Comparison of ENCODE assay signal across 32 cellular contexts in the genomic region with DNA sequence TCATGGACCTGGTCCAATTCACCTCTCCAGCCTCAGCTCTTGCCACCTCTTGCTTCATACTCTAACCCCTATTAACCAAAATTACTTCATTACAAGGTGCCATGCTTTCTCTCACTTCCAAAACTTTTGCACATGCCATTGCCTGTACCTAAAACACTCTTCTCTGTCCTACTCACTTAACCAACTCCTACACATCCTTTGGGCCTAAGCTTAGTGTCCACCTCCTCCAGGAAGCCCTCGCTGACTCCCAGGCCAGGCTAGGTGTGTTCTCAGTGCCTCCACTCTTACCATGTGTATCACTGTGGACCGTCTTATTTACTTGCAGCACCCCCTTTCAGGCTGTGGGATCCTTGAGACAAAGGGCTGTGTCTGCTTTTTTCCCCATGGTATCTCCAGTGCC.
"Had no signal": no experiment of that assay in that cellular context is flagged by ENCODE, and none has a peak within 500 bp of the region (broad histone marks: within the 10 kb centered on the region; RNA-seq: fewer than 3 reads in every experiment).

No MANE protein-coding gene starts in this region.

- H3K4me1 ChIP-seq: adrenal gland had no signal

- H3K27ac ChIP-seq: adrenal gland, body of pancreas, cardiac muscle cell, coronary artery, dorsolateral prefrontal cortex had no signal

- DNase-seq: activated CD4-positive, alpha-beta memory T cell treated with anti-CD3 and anti-CD28 coated beads for 36 hours; activated CD4-positive, alpha-beta T cell treated with anti-CD3 and anti-CD28 coated beads for 36 hours; activated CD4-positive, alpha-beta T cell treated with anti-CD3 and anti-CD28 coated beads, Interleukin-2, amount 10 ng/mL, durations not matched to agents 24 days and 14 days; activated CD4-positive, CD25-positive, alpha-beta regulatory T cell; activated CD4-positive, CD25-positive, alpha-beta regulatory T cell treated with anti-CD3 and anti-CD28 coated beads, Interleukin-2, amount 50 U/mL, for 72 hours; activated CD8-positive, alpha-beta memory T cell treated with anti-CD3 and anti-CD28 coated beads, Interleukin-2, amount 10 ng/mL, durations not matched to agents 7 days and 5 days; activated CD8-positive, alpha-beta memory T cell treated with anti-CD3 and anti-CD28 coated beads, Interleukin-2, amount 50 U/mL, for 4 hours; activated CD8-positive, alpha-beta T cell treated with anti-CD3 and anti-CD28 coated beads, Interleukin-2, amount 10 ng/mL, durations not matched to agents 7 days and 5 days; activated naive CD4-positive, alpha-beta T cell treated with anti-CD3 and anti-CD28 coated beads for 36 hours; activated naive CD8-positive, alpha-beta T cell treated with anti-CD3 and anti-CD28 coated beads for 36 hours; activated naive CD8-positive, alpha-beta T cell treated with anti-CD3 and anti-CD28 coated beads, Interleukin-2, amount 50 U/mL, for 24 hours; activated T-cell treated with anti-CD3 and anti-CD28 coated beads, Interleukin-2, amount 50 U/mL, for 1 hour; activated T-cell treated with anti-CD3 and anti-CD28 coated beads, Interleukin-2, amount 50 U/mL, for 48 hours; adrenal gland; amygdala; aorta; dorsolateral prefrontal cortex; effector memory CD4-positive, alpha-beta T cell; endodermal cell; foreskin fibroblast; head of caudate nucleus; T-helper 2 cell had no signal

- H3K27me3 Mint-ChIP-seq: activated CD8-positive, alpha-beta memory T cell treated with anti-CD3 and anti-CD28 coated beads, Interleukin-2, amount 10 ng/mL, durations not matched to agents 7 days and 5 days had no signal

- H3K27ac Mint-ChIP-seq: activated CD4-positive, alpha-beta memory T cell treated with anti-CD3 and anti-CD28 coated beads for 36 hours; activated CD4-positive, alpha-beta T cell treated with anti-CD3 and anti-CD28 coated beads for 36 hours; activated CD4-positive, alpha-beta T cell treated with anti-CD3 and anti-CD28 coated beads, Interleukin-2, amount 10 ng/mL, durations not matched to agents 24 days and 14 days; activated CD8-positive, alpha-beta memory T cell treated with anti-CD3 and anti-CD28 coated beads, Interleukin-2, amount 10 ng/mL, durations not matched to agents 7 days and 5 days; activated CD8-positive, alpha-beta T cell treated with anti-CD3 and anti-CD28 coated beads, Interleukin-2, amount 10 ng/mL, durations not matched to agents 7 days and 5 days; activated naive CD4-positive, alpha-beta T cell treated with anti-CD3 and anti-CD28 coated beads for 36 hours; activated naive CD4-positive, alpha-beta T cell treated with anti-CD3 and anti-CD28 coated beads, Interleukin-2, amount 50 U/mL, for 24 hours; activated naive CD8-positive, alpha-beta T cell treated with anti-CD3 and anti-CD28 coated beads for 36 hours; activated naive CD8-positive, alpha-beta T cell treated with anti-CD3 and anti-CD28 coated beads, Interleukin-2, amount 50 U/mL, for 24 hours; activated T-helper 1 cell treated with anti-CD3 and anti-CD28 coated beads, Interleukin-12 subunit alpha, Interleukin-12 subunit beta, Interleukin-2, Interleukin-4 antibody, amounts not matched to agents 30 ng/mL and 10 ng/mL and 1 ng/mL, durations not matched to agents 14 hours and 24 hours and 36 hours; activated T-helper 2 cell treated with anti-CD3 and anti-CD28 coated beads, Interferon-gamma antibody, Interleukin-2, Interleukin-4, amounts not matched to agents 10 μg/mL and 5 μg/mL and 100 μg/mL, durations not matched to agents 14 hours and 24 hours and 36 hours; dendritic cell treated with granulocyte-macrophage colony-stimulating factor and Interleukin-4, amounts not matched to agents 40 ng/mL and 50 ng/mL, for 4 days; endodermal cell had no signal

- H3K36me3 ChIP-seq: adrenal gland, cardiac muscle cell had no signal

- H3K4me3 ChIP-seq: adrenal gland, body of pancreas, cardiac muscle cell, coronary artery, dorsolateral prefrontal cortex had no signal

- H3K9me3 Mint-ChIP-seq: activated CD4-positive, alpha-beta memory T cell treated with anti-CD3 and anti-CD28 coated beads for 36 hours; activated CD4-positive, alpha-beta T cell treated with anti-CD3 and anti-CD28 coated beads, Interleukin-2, amount 10 ng/mL, durations not matched to agents 24 days and 14 days; activated naive CD4-positive, alpha-beta T cell treated with anti-CD3 and anti-CD28 coated beads for 36 hours; activated naive CD4-positive, alpha-beta T cell treated with anti-CD3 and anti-CD28 coated beads, Interleukin-2, amount 50 U/mL, for 24 hours; activated naive CD8-positive, alpha-beta T cell treated with anti-CD3 and anti-CD28 coated beads for 36 hours; activated naive CD8-positive, alpha-beta T cell treated with anti-CD3 and anti-CD28 coated beads, Interleukin-2, amount 50 U/mL, for 24 hours; activated T-helper 1 cell treated with anti-CD3 and anti-CD28 coated beads, Interleukin-12 subunit alpha, Interleukin-12 subunit beta, Interleukin-2, Interleukin-4 antibody, amounts not matched to agents 30 ng/mL and 10 ng/mL and 1 ng/mL, durations not matched to agents 14 hours and 24 hours and 36 hours; activated T-helper 2 cell treated with anti-CD3 and anti-CD28 coated beads, Interferon-gamma antibody, Interleukin-2, Interleukin-4, amounts not matched to agents 10 μg/mL and 5 μg/mL and 100 μg/mL, durations not matched to agents 14 hours and 24 hours and 36 hours; central memory CD8-positive, alpha-beta T cell; dendritic cell treated with granulocyte-macrophage colony-stimulating factor and Interleukin-4, amounts not matched to agents 40 ng/mL and 50 ng/mL, for 4 days; endodermal cell had no signal

- FAIRE-seq: frontal cortex had no signal

- H3K4me3 Mint-ChIP-seq: activated CD4-positive, alpha-beta memory T cell treated with anti-CD3 and anti-CD28 coated beads for 36 hours; activated CD4-positive, alpha-beta T cell treated with anti-CD3 and anti-CD28 coated beads for 36 hours; activated CD4-positive, alpha-beta T cell treated with anti-CD3 and anti-CD28 coated beads, Interleukin-2, amount 10 ng/mL, durations not matched to agents 24 days and 14 days; activated CD8-positive, alpha-beta memory T cell treated with anti-CD3 and anti-CD28 coated beads, Interleukin-2, amount 10 ng/mL, durations not matched to agents 7 days and 5 days; activated CD8-positive, alpha-beta T cell treated with anti-CD3 and anti-CD28 coated beads, Interleukin-2, amount 10 ng/mL, durations not matched to agents 7 days and 5 days; activated naive CD4-positive, alpha-beta T cell treated with anti-CD3 and anti-CD28 coated beads for 36 hours; activated naive CD4-positive, alpha-beta T cell treated with anti-CD3 and anti-CD28 coated beads, Interleukin-2, amount 50 U/mL, for 24 hours; activated naive CD8-positive, alpha-beta T cell treated with anti-CD3 and anti-CD28 coated beads for 36 hours; activated naive CD8-positive, alpha-beta T cell treated with anti-CD3 and anti-CD28 coated beads, Interleukin-2, amount 50 U/mL, for 24 hours; activated T-helper 1 cell treated with anti-CD3 and anti-CD28 coated beads, Interleukin-12 subunit alpha, Interleukin-12 subunit beta, Interleukin-2, Interleukin-4 antibody, amounts not matched to agents 30 ng/mL and 10 ng/mL and 1 ng/mL, durations not matched to agents 14 hours and 24 hours and 36 hours; central memory CD8-positive, alpha-beta T cell; dendritic cell treated with granulocyte-macrophage colony-stimulating factor and Interleukin-4, amounts not matched to agents 40 ng/mL and 50 ng/mL, for 4 days; endodermal cell had no signal

- H3K36me3 Mint-ChIP-seq: activated CD4-positive, alpha-beta memory T cell treated with anti-CD3 and anti-CD28 coated beads for 36 hours; activated CD8-positive, alpha-beta memory T cell treated with anti-CD3 and anti-CD28 coated beads, Interleukin-2, amount 10 ng/mL, durations not matched to agents 7 days and 5 days; activated naive CD4-positive, alpha-beta T cell treated with anti-CD3 and anti-CD28 coated beads, Interleukin-2, amount 50 U/mL, for 24 hours; activated naive CD8-positive, alpha-beta T cell treated with anti-CD3 and anti-CD28 coated beads for 36 hours had no signal

- H3K4me1 Mint-ChIP-seq: activated CD4-positive, alpha-beta T cell treated with anti-CD3 and anti-CD28 coated beads for 36 hours; activated CD4-positive, alpha-beta T cell treated with anti-CD3 and anti-CD28 coated beads, Interleukin-2, amount 10 ng/mL, durations not matched to agents 24 days and 14 days; activated CD8-positive, alpha-beta memory T cell treated with anti-CD3 and anti-CD28 coated beads, Interleukin-2, amount 10 ng/mL, durations not matched to agents 7 days and 5 days; activated naive CD4-positive, alpha-beta T cell treated with anti-CD3 and anti-CD28 coated beads, Interleukin-2, amount 50 U/mL, for 24 hours; activated naive CD8-positive, alpha-beta T cell treated with anti-CD3 and anti-CD28 coated beads for 36 hours; activated naive CD8-positive, alpha-beta T cell treated with anti-CD3 and anti-CD28 coated beads, Interleukin-2, amount 50 U/mL, for 24 hours; central memory CD8-positive, alpha-beta T cell had no signal

- H3K27me3 ChIP-seq: adrenal gland, body of pancreas, dorsolateral prefrontal cortex had no signal

- H3K9me3 ChIP-seq: adrenal gland, body of pancreas had no signal

- ATAC-seq: activated CD4-positive, alpha-beta T cell treated with anti-CD3 and anti-CD28 coated beads for 36 hours; activated CD8-positive, alpha-beta memory T cell treated with anti-CD3 and anti-CD28 coated beads, Interleukin-2, amount 10 ng/mL, durations not matched to agents 7 days and 5 days; activated CD8-positive, alpha-beta T cell treated with anti-CD3 and anti-CD28 coated beads, Interleukin-2, amount 10 ng/mL, durations not matched to agents 7 days and 5 days; activated naive CD8-positive, alpha-beta T cell treated with anti-CD3 and anti-CD28 coated beads, Interleukin-2, amount 50 U/mL, for 24 hours; body of pancreas; esophagus mucosa had no signal
